14 cellular contexts compared by ENCODE assay signal in genomic region chr5:142906863-142907671, GRCh38.
DNase-seq lines count a peak whose midpoint lies in the region; ATAC-seq, FAIRE-seq and TF ChIP-seq lines count a peak whose summit lies in the region.
"Had no signal": no experiment of that assay in that cellular context is flagged by ENCODE, and none has a peak within 500 bp of the region (broad histone marks: within the 10 kb centered on the region; RNA-seq: fewer than 3 reads in every experiment).

No MANE protein-coding gene starts in this region.

- H3K27me3 ChIP-seq in BLaER1 treated with 17β-estradiol and CSF1 and Interleukin-3, amounts not matched to agents 10 nM and 100 nM, result no peaks in the 10 kb centered on the region
- no peaks in the 10 kb centered on the region for H3K27me3 ChIP-seq in pancreas

- WGBS in pancreas, 2 donors, result 69 to 75% methylated on average over 7 of the region's 7 CpGs

- DNase-seq in NCI-H446 (lab: John Stamatoyannopoulos, UW) (peak; percentile 15 to 47), fibroblast of mammary gland (ENCODE audit: low read depth) (peak; percentile 90), pancreas (peak in 2 of 6 donors; percentile 28 to 55), NCI-H2081 (lab: John Stamatoyannopoulos, UW) (no peak)
- no peak for DNase-seq in stimulated activated CD4-positive, alpha-beta T cell treated with anti-CD3 and anti-CD28 coated beads, Interleukin-2, amount 100 ng/mL, for 48 hours
- DNase-seq: activated CD4-positive, alpha-beta memory T cell treated with anti-CD3 and anti-CD28 coated beads for 36 hours; activated gamma-delta T cell; central memory CD4-positive, alpha-beta T cell; NCI-H1092 treated with DMSO at 0.1 percent for 48 hours had no signal

- H3K36me3 ChIP-seq in BLaER1 treated with 17β-estradiol and CSF1 and Interleukin-3, amounts not matched to agents 10 nM and 100 nM, result peaks cover 39 to 100% (median 96%) of the 10 kb centered on the region in 11 experiments
- no peaks in the 10 kb centered on the region for H3K36me3 ChIP-seq in pancreas

- H3K4me1 ChIP-seq in BLaER1 treated with 17β-estradiol and CSF1 and Interleukin-3, amounts not matched to agents 10 nM and 100 nM, result peaks cover 15 to 27% (median 21%) of the 10 kb centered on the region in 10 experiments
- H3K4me1 ChIP-seq in pancreas, result peaks cover 6 to 16% (median 13%) of the 10 kb centered on the region in 3 donors

- peak overlapping the region in 2 of 11 experiments; percentile 34 to 39; a peak in 2 of 22 replicates for H3K27ac ChIP-seq in BLaER1 treated with 17β-estradiol and CSF1 and Interleukin-3, amounts not matched to agents 10 nM and 100 nM
- H3K27ac ChIP-seq in pancreas, result no peak overlapping the region
- H3K27ac ChIP-seq: C4-2B, epithelial cell of prostate had no signal

- peaks cover 0 to 91% (median 0%) of the 10 kb centered on the region in 11 experiments; a peak in 7 of 22 replicates for H4K20me1 ChIP-seq in BLaER1 treated with 17β-estradiol and CSF1 and Interleukin-3, amounts not matched to agents 10 nM and 100 nM

- no peaks in the 10 kb centered on the region; a peak in 2 of 22 replicates for H3K9me3 ChIP-seq in BLaER1 treated with 17β-estradiol and CSF1 and Interleukin-3, amounts not matched to agents 10 nM and 100 nM (replicated peaks in 1 of 11)
- no peaks in the 10 kb centered on the region for H3K9me3 ChIP-seq in pancreas

- intact Hi-C loops in pancreas (cut with DNase I), result no loop called here

- H3K4me2 ChIP-seq in BLaER1 treated with 17β-estradiol and CSF1 and Interleukin-3, amounts not matched to agents 10 nM and 100 nM, result peak overlapping the region in 8 of 11 experiments; percentile 13 to 75 (median 59); a peak in 17 of 22 replicates

- H3K9ac ChIP-seq in BLaER1 treated with 17β-estradiol and CSF1 and Interleukin-3, amounts not matched to agents 10 nM and 100 nM, result peak overlapping the region in 1 of 11 experiments; percentile 17; a peak in 2 of 22 replicates

- FAIRE-seq in pancreas (lab: Jason Lieb, UNC), result no peak

- no peak for TF ChIP-seq CTCF in fibroblast of mammary gland (conservative IDR thresholded peaks at IDR 0.05; ENCODE audit: control insufficient read depth, insufficient read depth, low read depth, low read length)
- no peak for TF ChIP-seq CTCF in pancreas (IDR thresholded peaks at IDR 0.05)

- ATAC-seq in pancreas (peak; percentile 60 to 72 (median 62)), GM18502 (IDR thresholded peaks at IDR 0.05; ENCODE audit: poor library complexity, unreplicated experiment) (no peak), HG02981 (IDR thresholded peaks at IDR 0.05; ENCODE audit: unreplicated experiment) (no peak)

- H3K4me3 ChIP-seq in BLaER1 treated with 17β-estradiol and CSF1 and Interleukin-3, amounts not matched to agents 10 nM and 100 nM, result no peak overlapping the region
- H3K4me3 ChIP-seq in fibroblast of mammary gland (ENCODE audit: control insufficient read depth, low read depth, low read length) (no peak overlapping the region), pancreas (no peak overlapping the region)

Comparison
In these comparisons a context has a peak if more than half of its experiments do, and no peak if none do; other contexts are left out.
1. DNase-seq: peak in NCI-H446 (2 of 2) and fibroblast of mammary gland (single experiment); none in stimulated activated CD4-positive, alpha-beta T cell treated with anti-CD3 and anti-CD28 coated beads, Interleukin-2, amount 100 ng/mL, for 48 hours (0 of 2) and NCI-H2081 (0 of 2).
2. ATAC-seq: peak in pancreas (4 of 4); none in GM18502 (single experiment) and HG02981 (single experiment).